17 cellular contexts compared by ENCODE assay signal in genomic region chr10:14181197-14181936, GRCh38.
DNase-seq lines count a peak whose midpoint lies in the region; ATAC-seq and TF ChIP-seq lines count a peak whose summit lies in the region.
"Had no signal": no experiment of that assay in that cellular context is flagged by ENCODE, and none has a peak within 500 bp of the region (broad histone marks: within the 10 kb centered on the region; RNA-seq: fewer than 3 reads in every experiment).

No MANE protein-coding gene starts in this region.

- H3K9ac ChIP-seq in neuronal stem cell (ENCODE audit: low read depth, low read length, poor library complexity) = no peak overlapping the region

- H3K14ac ChIP-seq in neuronal stem cell (ENCODE audit: low read length) = no peak overlapping the region

- H4K8ac ChIP-seq in neuronal stem cell (ENCODE audit: low read depth, low read length) = no peak overlapping the region

- WGBS in neuronal stem cell (ENCODE audit: extremely low coverage in 2 of 2, insufficient read length in 2 of 2, insufficient replicate concordance in 1 of 2), 2 donors = no CpG with 5 or more reads among the region's 12 CpGs

- H2BK12ac ChIP-seq in neuronal stem cell (ENCODE audit: low read length) = no peak overlapping the region

- no peak overlapping the region for H3K27ac ChIP-seq in neuronal stem cell (replicated peaks; ENCODE audit: low read length)
- H3K27ac ChIP-seq: Peyer's patch, SJSA1 had no signal

- H3K4me3 ChIP-seq in neuronal stem cell (ENCODE audit: low read length in 2 of 2) = no peak overlapping the region
- H3K4me3 ChIP-seq: MG63, Peyer's patch, SJSA1 had no signal

- no peak overlapping the region for H2BK5ac ChIP-seq in neuronal stem cell (ENCODE audit: low read length)

- DNase-seq in GM13976 (ENCODE audit: low spot score) = no peak
- DNase-seq in OCI-M1 (lab: John Stamatoyannopoulos, UW) = peak; percentile 58
- DNase-seq in dermis blood vessel endothelial cell = peak; percentile 11
- no peak for DNase-seq in neuronal stem cell (ENCODE audit: low spot score)
- no peak for DNase-seq in NCI-H526 treated with DMSO at 0.1 percent for 48 hours (lab: John Stamatoyannopoulos, UW)
- no peak for DNase-seq in NCI-H774 (lab: John Stamatoyannopoulos, UW)
- DNase-seq: CD4-positive, alpha-beta memory T cell; Kasumi-1; MG63; NCI-H1417; NCI-H1694 treated with DMSO at 0.1 percent for 48 hours; NCI-H226; NCI-H510A treated with DMSO at 0.1 percent for 48 hours; NCI-H82; Peyer's patch had no signal

- H3K27me3 ChIP-seq in neuronal stem cell (ENCODE audit: control insufficient read depth in 3 of 3, insufficient read depth in 3 of 3, low read depth in 1 of 3, low read length in 3 of 3) = no peaks in the 10 kb centered on the region
- H3K27me3 ChIP-seq: MG63, Peyer's patch had no signal

- peaks cover 2 to 4% of the 10 kb centered on the region in 2 donors for H3K4me1 ChIP-seq in neuronal stem cell (ENCODE audit: control insufficient read depth in 2 of 2, insufficient read depth in 1 of 2, low read depth in 1 of 2, low read length in 2 of 2)
- H3K4me1 ChIP-seq: Peyer's patch had no signal

- no peak overlapping the region for H3K18ac ChIP-seq in neuronal stem cell (ENCODE audit: low read length)

- in situ Hi-C loops in GM13976 (cut with MboI; ENCODE audit: low sequenced_read_pairs, unreplicated experiment) = no loop called here

- ATAC-seq in GM19395 (IDR thresholded peaks at IDR 0.05; ENCODE audit: unreplicated experiment) = no peak

- no peak overlapping the region for H3K4me2 ChIP-seq in neuronal stem cell (ENCODE audit: insufficient read depth, low read length, poor library complexity, severe bottlenecking)

- H2BK15ac ChIP-seq in neuronal stem cell (ENCODE audit: low read length) = no peak overlapping the region

- no peak overlapping the region for H2BK120ac ChIP-seq in neuronal stem cell (ENCODE audit: low read depth, low read length)

- H3K9me3 ChIP-seq in neuronal stem cell (replicated peaks in 1 of 2; ENCODE audit: control insufficient read depth in 2 of 2, insufficient read depth in 1 of 2, low read depth in 1 of 2, low read length in 2 of 2) = no peaks in the 10 kb centered on the region
- H3K9me3 ChIP-seq: MG63, Peyer's patch, SJSA1 had no signal

- peak; percentile 0 for TF ChIP-seq CTCF in GM13976 (IDR thresholded peaks at IDR 0.05; ENCODE audit: borderline replicate concordance, control extremely low read depth, extremely low read depth, insufficient read depth, missing control alignments)

- H3K36me3 ChIP-seq in neuronal stem cell (replicated peaks in 1 of 2; ENCODE audit: control insufficient read depth in 2 of 2, insufficient read depth in 2 of 2, low read length in 2 of 2) = no peaks in the 10 kb centered on the region
- H3K36me3 ChIP-seq: MG63, Peyer's patch, SJSA1 had no signal

- no peak overlapping the region for H2AK5ac ChIP-seq in neuronal stem cell (ENCODE audit: low read depth, low read length)

- no peaks in the 10 kb centered on the region for H3K79me1 ChIP-seq in neuronal stem cell (ENCODE audit: low read depth, low read length)

- H2AFZ ChIP-seq in neuronal stem cell (ENCODE audit: low read length) = peak overlapping the region; percentile 49

- H3K23ac ChIP-seq in neuronal stem cell (ENCODE audit: low read depth, low read length, poor library complexity) = no peak overlapping the region

- no peak overlapping the region for H3K4ac ChIP-seq in neuronal stem cell (ENCODE audit: low read length)

- no peak overlapping the region for H4K91ac ChIP-seq in neuronal stem cell (ENCODE audit: low read depth, low read length, poor library complexity)

Comparison
In these comparisons a context has a peak if more than half of its experiments do, and no peak if none do; other contexts are left out.
1. DNase-seq: peak in OCI-M1 (single experiment) and dermis blood vessel endothelial cell (single experiment); none in GM13976 (single experiment), neuronal stem cell (single experiment), NCI-H526 treated with DMSO at 0.1 percent for 48 hours (single experiment) and NCI-H774 (single experiment).